ENCODE assay signal across 38 cellular contexts in genomic region chr22:35212996-35213395, GRCh38.
"Had no signal": no experiment of that assay in that cellular context is flagged by ENCODE, and none has a peak within 500 bp of the region (broad histone marks: within the 10 kb centered on the region; RNA-seq: fewer than 3 reads in every experiment).

No MANE protein-coding gene starts in this region.

- H3K4me1 Mint-ChIP-seq: activated naive CD4-positive, alpha-beta T cell treated with anti-CD3 and anti-CD28 coated beads, Interleukin-2, amount 10 ng/mL, durations not matched to agents 7 days and 5 days; activated naive CD4-positive, alpha-beta T cell treated with anti-CD3 and anti-CD28 coated beads, Interleukin-2, amount 50 U/mL, for 24 hours; activated naive CD8-positive, alpha-beta T cell treated with anti-CD3 and anti-CD28 coated beads for 36 hours; activated naive CD8-positive, alpha-beta T cell treated with anti-CD3 and anti-CD28 coated beads, Interleukin-2, amount 10 ng/mL, durations not matched to agents 7 days and 5 days; activated naive CD8-positive, alpha-beta T cell treated with anti-CD3 and anti-CD28 coated beads, Interleukin-2, amount 50 U/mL, for 24 hours; activated T-helper 17 cell treated with anti-CD3 and anti-CD28 coated beads, Interleukin-2, amount 50 U/mL, for 72 hours; central memory CD8-positive, alpha-beta T cell had no signal

- H3K4me1 ChIP-seq: adrenal gland, ascending aorta, breast epithelium had no signal

- H3K36me3 ChIP-seq: adrenal gland, ascending aorta, brain microvascular endothelial cell, breast epithelium, cardiac muscle cell had no signal

- H3K27ac Mint-ChIP-seq: activated naive CD4-positive, alpha-beta T cell treated with anti-CD3 and anti-CD28 coated beads for 36 hours; activated naive CD4-positive, alpha-beta T cell treated with anti-CD3 and anti-CD28 coated beads, Interleukin-2, amount 10 ng/mL, durations not matched to agents 7 days and 5 days; activated naive CD4-positive, alpha-beta T cell treated with anti-CD3 and anti-CD28 coated beads, Interleukin-2, amount 50 U/mL, for 24 hours; activated naive CD4-positive, alpha-beta T cell treated with anti-CD3 and anti-CD28 coated beads, Interleukin-2, amount 50 U/mL, for 72 hours; activated naive CD8-positive, alpha-beta T cell; activated naive CD8-positive, alpha-beta T cell treated with anti-CD3 and anti-CD28 coated beads for 36 hours; activated naive CD8-positive, alpha-beta T cell treated with anti-CD3 and anti-CD28 coated beads, Interleukin-2, amount 10 ng/mL, durations not matched to agents 7 days and 5 days; activated naive CD8-positive, alpha-beta T cell treated with anti-CD3 and anti-CD28 coated beads, Interleukin-2, amount 50 U/mL, for 24 hours; activated T-cell treated with anti-CD3 and anti-CD28 coated beads, Interleukin-2, amount 50 U/mL, for 24 hours; activated T-cell treated with anti-CD3 and anti-CD28 coated beads, Interleukin-2, amount 50 U/mL, for 72 hours; activated T-helper 1 cell treated with anti-CD3 and anti-CD28 coated beads, Interleukin-12 subunit alpha, Interleukin-12 subunit beta, Interleukin-2, Interleukin-4 antibody, amounts not matched to agents 30 ng/mL and 10 ng/mL and 1 ng/mL, durations not matched to agents 14 hours and 24 hours and 36 hours; activated T-helper 17 cell treated with anti-CD3 and anti-CD28 coated beads, Interleukin-2, amount 50 U/mL, for 72 hours; activated T-helper 2 cell treated with anti-CD3 and anti-CD28 coated beads, Interferon-gamma antibody, Interleukin-2, Interleukin-4, amounts not matched to agents 10 μg/mL and 5 μg/mL and 100 μg/mL, durations not matched to agents 14 hours and 24 hours and 36 hours; brain had no signal

- H3K27me3 ChIP-seq: ascending aorta, body of pancreas, brain microvascular endothelial cell, cardiac muscle cell had no signal

- H3K9me3 ChIP-seq: adrenal gland, ascending aorta, body of pancreas had no signal

- H3K4me3 Mint-ChIP-seq: activated naive CD4-positive, alpha-beta T cell treated with anti-CD3 and anti-CD28 coated beads for 36 hours; activated naive CD4-positive, alpha-beta T cell treated with anti-CD3 and anti-CD28 coated beads, Interleukin-2, amount 10 ng/mL, durations not matched to agents 7 days and 5 days; activated naive CD4-positive, alpha-beta T cell treated with anti-CD3 and anti-CD28 coated beads, Interleukin-2, amount 50 U/mL, for 24 hours; activated naive CD8-positive, alpha-beta T cell; activated naive CD8-positive, alpha-beta T cell treated with anti-CD3 and anti-CD28 coated beads for 36 hours; activated naive CD8-positive, alpha-beta T cell treated with anti-CD3 and anti-CD28 coated beads, Interleukin-2, amount 10 ng/mL, durations not matched to agents 7 days and 5 days; activated naive CD8-positive, alpha-beta T cell treated with anti-CD3 and anti-CD28 coated beads, Interleukin-2, amount 50 U/mL, for 24 hours; activated T-cell treated with anti-CD3 and anti-CD28 coated beads, Interleukin-2, amount 50 U/mL, for 24 hours; activated T-cell treated with anti-CD3 and anti-CD28 coated beads, Interleukin-2, amount 50 U/mL, for 4 hours; activated T-cell treated with anti-CD3 and anti-CD28 coated beads, Interleukin-2, amount 50 U/mL, for 72 hours; activated T-helper 1 cell treated with anti-CD3 and anti-CD28 coated beads, Interleukin-12 subunit alpha, Interleukin-12 subunit beta, Interleukin-2, Interleukin-4 antibody, amounts not matched to agents 30 ng/mL and 10 ng/mL and 1 ng/mL, durations not matched to agents 14 hours and 24 hours and 36 hours; activated T-helper 17 cell treated with anti-CD3 and anti-CD28 coated beads, Interleukin-2, amount 50 U/mL, for 72 hours; brain; central memory CD8-positive, alpha-beta T cell had no signal

- DNase-seq: activated effector memory CD4-positive, alpha-beta T cell treated with anti-CD3 and anti-CD28 coated beads, Interleukin-2, amount 50 U/mL, for 16 hours; activated effector memory CD4-positive, alpha-beta T cell treated with Interleukin-2 at 50 U/mL for 16 hours; activated gamma-delta T cell; activated gamma-delta T cell treated with Interleukin-2 at 50 U/mL for 16 hours; activated naive CD4-positive, alpha-beta T cell; activated naive CD4-positive, alpha-beta T cell treated with anti-CD3 and anti-CD28 coated beads for 36 hours; activated naive CD4-positive, alpha-beta T cell treated with anti-CD3 and anti-CD28 coated beads, Interleukin-2, amount 10 ng/mL, durations not matched to agents 7 days and 5 days; activated naive CD4-positive, alpha-beta T cell treated with anti-CD3 and anti-CD28 coated beads, Interleukin-2, amount 50 U/mL, for 16 hours; activated naive CD4-positive, alpha-beta T cell treated with Interleukin-2 at 50 U/mL for 16 hours; activated naive CD8-positive, alpha-beta T cell treated with anti-CD3 and anti-CD28 coated beads for 36 hours; activated naive CD8-positive, alpha-beta T cell treated with anti-CD3 and anti-CD28 coated beads, Interleukin-2, amount 10 ng/mL, durations not matched to agents 7 days and 5 days; activated naive CD8-positive, alpha-beta T cell treated with anti-CD3 and anti-CD28 coated beads, Interleukin-2, amount 50 U/mL, for 24 hours; activated T-cell treated with anti-CD3 and anti-CD28 coated beads, Interleukin-2, amount 50 U/mL, for 1 hour; activated T-cell treated with anti-CD3 and anti-CD28 coated beads, Interleukin-2, amount 50 U/mL, for 24 hours; activated T-cell treated with anti-CD3 and anti-CD28 coated beads, Interleukin-2, amount 50 U/mL, for 4 hours; activated T-cell treated with anti-CD3 and anti-CD28 coated beads, Interleukin-2, amount 50 U/mL, for 48 hours; activated T-cell treated with anti-CD3 and anti-CD28 coated beads, Interleukin-2, amount 50 U/mL, for 72 hours; adrenal gland; amniotic stem cell; amygdala; anterior cingulate cortex; aorta; body of pancreas; brain microvascular endothelial cell; caudate nucleus; central memory CD4-positive, alpha-beta T cell; cerebellar nuclear complex had no signal

- ATAC-seq: activated naive CD4-positive, alpha-beta T cell treated with anti-CD3 and anti-CD28 coated beads, Interleukin-2, amount 50 U/mL, for 72 hours; activated naive CD8-positive, alpha-beta T cell treated with anti-CD3 and anti-CD28 coated beads, Interleukin-2, amount 50 U/mL, for 24 hours; activated T-cell treated with anti-CD3 and anti-CD28 coated beads, Interleukin-2, amount 50 U/mL, for 4 hours; activated T-cell treated with anti-CD3 and anti-CD28 coated beads, Interleukin-2, amount 50 U/mL, for 72 hours; activated T-helper 17 cell treated with anti-CD3 and anti-CD28 coated beads, Interleukin-2, amount 50 U/mL, for 72 hours; body of pancreas had no signal

- H3K27me3 Mint-ChIP-seq: brain had no signal

- H3K36me3 Mint-ChIP-seq: activated naive CD4-positive, alpha-beta T cell treated with anti-CD3 and anti-CD28 coated beads, Interleukin-2, amount 50 U/mL, for 24 hours; activated naive CD4-positive, alpha-beta T cell treated with anti-CD3 and anti-CD28 coated beads, Interleukin-2, amount 50 U/mL, for 72 hours; activated naive CD8-positive, alpha-beta T cell; activated naive CD8-positive, alpha-beta T cell treated with anti-CD3 and anti-CD28 coated beads for 36 hours; activated naive CD8-positive, alpha-beta T cell treated with anti-CD3 and anti-CD28 coated beads, Interleukin-2, amount 10 ng/mL, durations not matched to agents 7 days and 5 days; brain had no signal

- H3K27ac ChIP-seq: adrenal gland, ascending aorta, body of pancreas, brain microvascular endothelial cell, breast epithelium, cardiac muscle cell had no signal

- H3K4me3 ChIP-seq: adrenal gland, ascending aorta, body of pancreas, breast epithelium, cardiac muscle cell had no signal

- H3K9me3 Mint-ChIP-seq: activated naive CD4-positive, alpha-beta T cell treated with anti-CD3 and anti-CD28 coated beads for 36 hours; activated naive CD4-positive, alpha-beta T cell treated with anti-CD3 and anti-CD28 coated beads, Interleukin-2, amount 10 ng/mL, durations not matched to agents 7 days and 5 days; activated naive CD4-positive, alpha-beta T cell treated with anti-CD3 and anti-CD28 coated beads, Interleukin-2, amount 50 U/mL, for 24 hours; activated naive CD4-positive, alpha-beta T cell treated with anti-CD3 and anti-CD28 coated beads, Interleukin-2, amount 50 U/mL, for 72 hours; activated naive CD8-positive, alpha-beta T cell treated with anti-CD3 and anti-CD28 coated beads for 36 hours; activated naive CD8-positive, alpha-beta T cell treated with anti-CD3 and anti-CD28 coated beads, Interleukin-2, amount 10 ng/mL, durations not matched to agents 7 days and 5 days; activated naive CD8-positive, alpha-beta T cell treated with anti-CD3 and anti-CD28 coated beads, Interleukin-2, amount 50 U/mL, for 24 hours; activated T-cell treated with anti-CD3 and anti-CD28 coated beads, Interleukin-2, amount 50 U/mL, for 24 hours; activated T-cell treated with anti-CD3 and anti-CD28 coated beads, Interleukin-2, amount 50 U/mL, for 4 hours; activated T-cell treated with anti-CD3 and anti-CD28 coated beads, Interleukin-2, amount 50 U/mL, for 72 hours; activated T-helper 1 cell treated with anti-CD3 and anti-CD28 coated beads, Interleukin-12 subunit alpha, Interleukin-12 subunit beta, Interleukin-2, Interleukin-4 antibody, amounts not matched to agents 30 ng/mL and 10 ng/mL and 1 ng/mL, durations not matched to agents 14 hours and 24 hours and 36 hours; activated T-helper 2 cell treated with anti-CD3 and anti-CD28 coated beads, Interferon-gamma antibody, Interleukin-2, Interleukin-4, amounts not matched to agents 10 μg/mL and 5 μg/mL and 100 μg/mL, durations not matched to agents 14 hours and 24 hours and 36 hours; central memory CD8-positive, alpha-beta T cell had no signal
